8 cellular contexts compared by ENCODE assay signal in the genomic region with DNA sequence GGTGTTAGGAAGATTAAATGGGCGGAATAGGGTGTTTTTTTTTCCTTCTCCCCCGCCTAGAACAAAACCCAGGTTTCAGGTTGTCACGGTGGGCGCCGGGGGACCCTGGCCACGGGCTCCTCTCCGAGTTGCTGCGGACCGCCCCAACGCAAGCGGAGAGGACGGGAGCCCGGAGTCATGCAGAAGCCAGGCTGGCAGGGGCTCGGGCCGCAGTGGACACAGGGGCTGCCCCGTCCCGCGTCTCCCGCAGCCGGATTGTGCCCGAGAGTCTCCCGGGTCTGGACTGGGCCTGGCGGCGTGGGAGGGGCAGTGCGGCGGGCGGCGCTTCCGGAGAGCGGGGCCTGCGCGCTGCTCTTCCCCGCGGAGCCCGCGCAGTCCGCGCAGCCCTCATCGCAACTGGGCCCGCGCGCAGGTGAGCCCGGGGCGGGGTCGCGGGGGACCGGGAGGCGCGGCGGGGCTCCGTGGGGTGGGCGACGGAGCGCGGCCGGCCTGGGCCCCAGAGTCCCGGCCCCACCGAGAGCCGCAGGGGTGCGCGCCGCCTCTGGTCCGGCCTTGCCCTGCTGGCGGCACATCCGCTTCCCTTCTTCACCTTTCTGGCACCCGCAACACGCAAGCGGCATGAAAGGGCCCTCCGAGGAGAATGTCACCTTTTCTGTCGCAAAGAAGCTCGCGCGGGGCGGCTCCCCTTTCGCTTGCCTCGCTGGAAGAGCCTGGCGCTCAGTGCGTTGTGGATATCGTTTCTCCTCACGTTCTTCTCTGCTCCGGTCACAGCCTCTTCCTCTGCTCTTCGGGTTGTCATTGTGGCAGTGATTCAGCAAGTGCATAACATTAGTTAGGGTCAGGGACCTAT. TPM values are rescaled to one million over a fixed set of nuclear protein-coding genes. Genes with fewer than 3 reads are reported as not detected.
A peak's percentile ranks its signal among the peaks of the same experiment; 100 is the strongest.
DNase-seq lines count a peak whose midpoint lies in the region; ATAC-seq and TF ChIP-seq lines count a peak whose summit lies in the region.

A gene with protein sequence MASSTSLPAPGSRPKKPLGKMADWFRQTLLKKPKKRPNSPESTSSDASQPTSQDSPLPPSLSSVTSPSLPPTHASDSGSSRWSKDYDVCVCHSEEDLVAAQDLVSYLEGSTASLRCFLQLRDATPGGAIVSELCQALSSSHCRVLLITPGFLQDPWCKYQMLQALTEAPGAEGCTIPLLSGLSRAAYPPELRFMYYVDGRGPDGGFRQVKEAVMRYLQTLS (plus strand): TSS at position 352 of the 850 bp plus-strand sequence. CDS start 7,802 bp downstream, outside the sequence.

- DNase-seq in Calu3: peak; percentile 44
- peak; percentile 75 for DNase-seq in HuH-7 (ENCODE audit: low spot score)
- peak; percentile 30 to 46 for DNase-seq in SJSA1 (ENCODE audit: low read depth in 1 of 2, low spot score in 2 of 2)
- peak in 3 of 4 experiments; percentile 17 to 52 (median 43) for DNase-seq in activated naive CD4-positive, alpha-beta T cell (lab: John Stamatoyannopoulos, UW)
- DNase-seq in foreskin fibroblast: peak; percentile 63 to 82
- peak; percentile 73 for DNase-seq in nephron progenitor cell
- peak; percentile 41 to 45 for DNase-seq in tibial nerve (ENCODE audit: low spot score in 2 of 2)

- peak; percentile 65 for ATAC-seq in GM21390 (IDR thresholded peaks at IDR 0.05; ENCODE audit: unreplicated experiment)

- no TSS peak for BruUV-seq in Calu3 (replicated peaks; lab: Mats Ljungman, UMichigan)

- peak within 1 kb of the TSS; percentile 66 for H3K4me3 ChIP-seq in SJSA1
- H3K4me3 ChIP-seq in foreskin fibroblast (ENCODE audit: low read depth in 1 of 2, low read length in 2 of 2): peak within 1 kb of the TSS; percentile 76 to 80
- peak within 1 kb of the TSS; percentile 70 to 90 (median 79) for H3K4me3 ChIP-seq in tibial nerve

- H3K27ac ChIP-seq in SJSA1 (peak within 1 kb of the TSS; percentile 35), tibial nerve (peak within 1 kb of the TSS; percentile 92 to 94 (median 93))

- no peak for TF ChIP-seq CTCF in Calu3 (IDR thresholded peaks at IDR 0.05; ENCODE audit: unreplicated experiment)
- no peak for TF ChIP-seq CTCF in foreskin fibroblast (IDR thresholded peaks at IDR 0.05; ENCODE audit: low read depth, low read length)
- no peak for TF ChIP-seq CTCF in nephron progenitor cell (IDR thresholded peaks at IDR 0.05)
- peak in 3 of 5 experiments; percentile 5 to 61 (median 49) for TF ChIP-seq CTCF in tibial nerve (IDR thresholded peaks at IDR 0.05)

- 0% methylated on average over 42 to 48 of the region's 82 CpGs for WGBS in tibial nerve, 2 donors

- peak in 1 of 2 donors; percentile 58 for TF ChIP-seq POLR2A in tibial nerve (IDR thresholded peaks at IDR 0.05)

- H3K9me3 ChIP-seq in SJSA1 (replicated peaks) (no peaks in the 10 kb centered on the region), tibial nerve (no peaks in the 10 kb centered on the region)

- peaks cover 8% of the 10 kb centered on the region for H3K4me1 Mint-ChIP-seq in Calu3 (ENCODE audit: low read depth, unreplicated experiment)
- peaks cover 39% of the 10 kb centered on the region for H3K4me1 Mint-ChIP-seq in nephron progenitor cell

- no peak for TF ChIP-seq EP300 in tibial nerve (IDR thresholded peaks at IDR 0.05)

- H3K27ac Mint-ChIP-seq in Calu3 (ENCODE audit: unreplicated experiment) (peak within 1 kb of the TSS; percentile 54), nephron progenitor cell (no peak within 1 kb of the TSS)

- H3K36me3 ChIP-seq in SJSA1: no peaks in the 10 kb centered on the region
- peaks cover 0 to 25% (median 0%) of the 10 kb centered on the region in 3 donors for H3K36me3 ChIP-seq in tibial nerve

- H3K9me3 Mint-ChIP-seq in Calu3 (ENCODE audit: low read depth, unreplicated experiment) (no peaks in the 10 kb centered on the region), nephron progenitor cell (no peaks in the 10 kb centered on the region)

- H3K27me3 Mint-ChIP-seq in Calu3 (ENCODE audit: unreplicated experiment): no peaks in the 10 kb centered on the region
- H3K27me3 Mint-ChIP-seq in nephron progenitor cell (ENCODE audit: low read depth, poor library complexity): peaks cover 7% of the 10 kb centered on the region

- CTCF ChIA-PET in Calu3 (lab: Charles Lee): interaction anchor here (0.7 kb wide), 1 partner anchor 380 kb away, joined by 4 read pairs; the partner anchor contains the start of gene PUS3

- H3K4me3 Mint-ChIP-seq in Calu3 (ENCODE audit: low read depth, unreplicated experiment) (peak within 1 kb of the TSS; percentile 79), nephron progenitor cell (peak within 1 kb of the TSS; percentile 94)

- H3K4me1 ChIP-seq in SJSA1 (replicated peaks) (peaks cover 8% of the 10 kb centered on the region; the same call in 1 of the 2 replicates), tibial nerve (peaks cover 0 to 36% (median 5%) of the 10 kb centered on the region in 4 donors)

- H3K36me3 Mint-ChIP-seq in Calu3 (ENCODE audit: insufficient read depth, unreplicated experiment) (peaks cover 18% of the 10 kb centered on the region), nephron progenitor cell (ENCODE audit: low read depth) (peaks cover 10% of the 10 kb centered on the region)

- intact Hi-C loops in Calu3 (cut with micrococcal nuclease; ENCODE audit: unreplicated experiment): no loop called here

- H3K27me3 ChIP-seq in SJSA1 (replicated peaks) (no peaks in the 10 kb centered on the region), tibial nerve (no peaks in the 10 kb centered on the region)

RNA-seq across cellular contexts. Expression of the gene that starts here (rescaled TPM):
- 8.1 and 8.2 TPM in 2 replicates for total RNA-seq in Calu3 (2022)
- 1.4 and 1.7 TPM in 2 replicates for total RNA-seq in SJSA1 (2014; rRNA removed; shearing (Covaris generic))
- total RNA-seq in tibial nerve: 10 to 100 TPM; 13.8 to 16.3 (median 14.6) TPM

Comparison
In these comparisons a context has a peak if more than half of its experiments do, and no peak if none do; other contexts are left out.
1. Peak in every context shown above with its lines: DNase-seq, ATAC-seq, H3K4me3 ChIP-seq and H3K27ac ChIP-seq.
2. CTCF ChIP-seq: peak in tibial nerve (3 of 5); none in Calu3 (single experiment), foreskin fibroblast (single experiment) and nephron progenitor cell (single experiment).